1 cellular context compared by ENCODE assay signal in the genomic region with DNA sequence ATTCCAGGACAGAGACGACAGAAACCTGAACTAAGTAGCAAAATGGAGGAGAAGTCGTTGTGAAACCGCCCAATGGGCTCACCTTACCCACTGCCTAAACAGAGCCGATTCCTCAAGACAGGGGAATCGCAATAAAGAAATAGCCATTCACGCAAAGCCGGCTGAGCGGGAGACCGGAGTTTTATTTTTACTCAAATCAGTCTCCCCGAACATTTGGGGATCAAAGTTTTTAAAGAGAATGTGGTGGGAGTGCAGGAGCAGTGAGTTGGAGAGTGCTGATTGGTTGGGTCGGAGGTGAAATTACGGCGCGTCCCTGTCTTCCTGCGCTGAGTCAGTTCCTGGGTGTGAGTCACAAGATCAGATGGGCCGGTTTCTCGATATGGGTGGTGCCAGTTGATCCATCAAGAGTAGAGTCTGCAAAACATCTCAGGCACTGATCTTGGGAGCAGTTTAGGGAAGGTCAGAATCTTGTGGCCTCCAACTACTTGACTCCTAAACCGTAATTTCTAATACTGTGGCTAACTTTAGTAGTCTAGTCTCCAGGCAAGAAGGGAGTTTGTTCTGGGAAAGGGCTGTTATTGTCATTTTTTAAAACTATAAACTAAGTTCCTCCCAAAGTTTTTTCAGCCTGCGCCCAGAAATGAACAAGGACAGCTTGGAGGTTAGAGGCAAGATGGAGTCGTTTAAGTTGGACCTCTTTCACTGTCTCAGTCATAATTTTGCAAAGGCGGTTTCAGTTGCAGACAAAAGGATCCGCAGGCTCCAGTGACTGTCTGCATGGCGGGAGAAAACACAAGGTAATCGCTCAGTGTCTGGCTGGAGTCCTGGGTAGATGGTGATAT.
A peak's percentile ranks its signal among the peaks of the same experiment; 100 is the strongest.
TF ChIP-seq lines count a peak whose summit lies in the region.

No MANE protein-coding gene starts in this region.

TF ChIP-seq in K562, 482 proteins besides CTCF, POLR2A, EP300 and RAD21 (continued from another document and continues in another):
- TF ChIP-seq, protein P1, sequence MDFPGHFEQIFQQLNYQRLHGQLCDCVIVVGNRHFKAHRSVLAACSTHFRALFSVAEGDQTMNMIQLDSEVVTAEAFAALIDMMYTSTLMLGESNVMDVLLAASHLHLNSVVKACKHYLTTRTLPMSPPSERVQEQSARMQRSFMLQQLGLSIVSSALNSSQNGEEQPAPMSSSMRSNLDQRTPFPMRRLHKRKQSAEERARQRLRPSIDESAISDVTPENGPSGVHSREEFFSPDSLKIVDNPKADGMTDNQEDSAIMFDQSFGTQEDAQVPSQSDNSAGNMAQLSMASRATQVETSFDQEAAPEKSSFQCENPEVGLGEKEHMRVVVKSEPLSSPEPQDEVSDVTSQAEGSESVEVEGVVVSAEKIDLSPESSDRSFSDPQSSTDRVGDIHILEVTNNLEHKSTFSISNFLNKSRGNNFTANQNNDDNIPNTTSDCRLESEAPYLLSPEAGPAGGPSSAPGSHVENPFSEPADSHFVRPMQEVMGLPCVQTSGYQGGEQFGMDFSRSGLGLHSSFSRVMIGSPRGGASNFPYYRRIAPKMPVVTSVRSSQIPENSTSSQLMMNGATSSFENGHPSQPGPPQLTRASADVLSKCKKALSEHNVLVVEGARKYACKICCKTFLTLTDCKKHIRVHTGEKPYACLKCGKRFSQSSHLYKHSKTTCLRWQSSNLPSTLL (IDR thresholded peaks at IDR 0.05) = 0 out of 2 replicates have a peak, but pooled peaks have one; percentile 75
- no peak for TF ChIP-seq HDGF (IDR thresholded peaks at IDR 0.05)
- no peak for TF ChIP-seq HNRNPL (IDR thresholded peaks at IDR 0.05; ENCODE audit: low read depth, low read length)
- TF ChIP-seq ATF2 (CRISPR knock-in tag; IDR thresholded peaks at IDR 0.05) = no peak
- TF ChIP-seq ZNF644 (tag; IDR thresholded peaks at IDR 0.05; ENCODE audit: low read depth) = no peak
- no peak for TF ChIP-seq WHSC1 (IDR thresholded peaks at IDR 0.05; ENCODE audit: low read length)
- TF ChIP-seq FOXP1 (CRISPR knock-in tag; IDR thresholded peaks at IDR 0.05) = no peak
- no peak for TF ChIP-seq PPARD (CRISPR knock-in tag; IDR thresholded peaks at IDR 0.05)
- peak; percentile 28 for TF ChIP-seq NKRF (IDR thresholded peaks at IDR 0.05; ENCODE audit: borderline replicate concordance)
- TF ChIP-seq ZBTB2 (IDR thresholded peaks at IDR 0.05) = no peak
- no peak for TF ChIP-seq KAT2B (IDR thresholded peaks at IDR 0.05; ENCODE audit: low read depth, low read length)
- no peak for TF ChIP-seq MCM3 (IDR thresholded peaks at IDR 0.05)
- TF ChIP-seq ETS2 (tag; IDR thresholded peaks at IDR 0.05; ENCODE audit: borderline replicate concordance, poor library complexity, severe bottlenecking) = no peak
- no peak for TF ChIP-seq E2F1 (CRISPR knock-in tag; IDR thresholded peaks at IDR 0.05)
- peak; percentile 98 for TF ChIP-seq SMAD1 (IDR thresholded peaks at IDR 0.05; ENCODE audit: low read depth, low read length, partially characterized antibody)
- peak; percentile 87 for TF ChIP-seq TBP (optimal IDR thresholded peaks at IDR 0.05; ENCODE audit: low read depth, low read length)
- peak in 1 of 2 experiments; percentile 71; a peak in 2 of 4 replicates for TF ChIP-seq RCOR1 (IDR thresholded peaks at IDR 0.05; ENCODE audit: borderline replicate concordance in 1 of 2, low read depth in 2 of 2, low read length in 2 of 2)
- peak; percentile 1 for TF ChIP-seq ZFP36 (IDR thresholded peaks at IDR 0.05; ENCODE audit: low read depth, low read length, partially characterized antibody)
- peak; percentile 54 for TF ChIP-seq RBBP5 (IDR thresholded peaks at IDR 0.05; ENCODE audit: borderline replicate concordance, insufficient read depth, low read length, poor library complexity, severe bottlenecking)
- TF ChIP-seq ZNF197 (CRISPR knock-in tag; IDR thresholded peaks at IDR 0.05; ENCODE audit: low read depth) = peak; percentile 62; the same call in 1 of the 2 replicates
- TF ChIP-seq ZNF184 (CRISPR knock-in tag; IDR thresholded peaks at IDR 0.05) = no peak
- no peak for TF ChIP-seq TAF15 (IDR thresholded peaks at IDR 0.05; ENCODE audit: low read depth, low read length)
- TF ChIP-seq, protein P2, sequence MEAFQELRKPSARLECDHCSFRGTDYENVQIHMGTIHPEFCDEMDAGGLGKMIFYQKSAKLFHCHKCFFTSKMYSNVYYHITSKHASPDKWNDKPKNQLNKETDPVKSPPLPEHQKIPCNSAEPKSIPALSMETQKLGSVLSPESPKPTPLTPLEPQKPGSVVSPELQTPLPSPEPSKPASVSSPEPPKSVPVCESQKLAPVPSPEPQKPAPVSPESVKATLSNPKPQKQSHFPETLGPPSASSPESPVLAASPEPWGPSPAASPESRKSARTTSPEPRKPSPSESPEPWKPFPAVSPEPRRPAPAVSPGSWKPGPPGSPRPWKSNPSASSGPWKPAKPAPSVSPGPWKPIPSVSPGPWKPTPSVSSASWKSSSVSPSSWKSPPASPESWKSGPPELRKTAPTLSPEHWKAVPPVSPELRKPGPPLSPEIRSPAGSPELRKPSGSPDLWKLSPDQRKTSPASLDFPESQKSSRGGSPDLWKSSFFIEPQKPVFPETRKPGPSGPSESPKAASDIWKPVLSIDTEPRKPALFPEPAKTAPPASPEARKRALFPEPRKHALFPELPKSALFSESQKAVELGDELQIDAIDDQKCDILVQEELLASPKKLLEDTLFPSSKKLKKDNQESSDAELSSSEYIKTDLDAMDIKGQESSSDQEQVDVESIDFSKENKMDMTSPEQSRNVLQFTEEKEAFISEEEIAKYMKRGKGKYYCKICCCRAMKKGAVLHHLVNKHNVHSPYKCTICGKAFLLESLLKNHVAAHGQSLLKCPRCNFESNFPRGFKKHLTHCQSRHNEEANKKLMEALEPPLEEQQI (IDR thresholded peaks at IDR 0.05) = no peak; the same call in 1 of the 2 replicates
- peak; percentile 90 for TF ChIP-seq MTA3 (IDR thresholded peaks at IDR 0.05; ENCODE audit: borderline replicate concordance)
- no peak for TF ChIP-seq HMG20A (CRISPR knock-in tag; conservative IDR thresholded peaks at IDR 0.05)
- no peak for TF ChIP-seq KLF1 (tag; IDR thresholded peaks at IDR 0.05)
- TF ChIP-seq ELF1 (tag; IDR thresholded peaks at IDR 0.05) = peak; percentile 80
- no peak for TF ChIP-seq ZNF23 (CRISPR knock-in tag; IDR thresholded peaks at IDR 0.05)
- no peak for TF ChIP-seq ZNF124 (CRISPR knock-in tag; IDR thresholded peaks at IDR 0.05)
- TF ChIP-seq ZNF232 (CRISPR knock-in tag; IDR thresholded peaks at IDR 0.05) = no peak
- no peak for TF ChIP-seq ILF3 (IDR thresholded peaks at IDR 0.05; ENCODE audit: borderline replicate concordance)
- 0 out of 2 replicates have a peak, but pooled peaks have one; percentile 23 for TF ChIP-seq ETS1 (conservative IDR thresholded peaks at IDR 0.05; ENCODE audit: control insufficient read depth, low read depth, low read length)
